8 cellular contexts compared by ENCODE assay signal in genomic region chr1:70355111-70355407, GRCh38. TPM values are rescaled to one million over a fixed set of nuclear protein-coding genes. Genes with fewer than 3 reads are reported as not detected.
DNase-seq lines count a peak whose midpoint lies in the region; ATAC-seq, FAIRE-seq and TF ChIP-seq lines count a peak whose summit lies in the region.

No MANE protein-coding gene starts in this region.

- H3K9ac ChIP-seq in IMR-90 (ENCODE audit: low read depth, low read length) (peak overlapping the region; percentile 76), keratinocyte (ENCODE audit: control insufficient read depth, extremely low read depth, insufficient read depth, low read length) (peak overlapping the region; percentile 98), stomach smooth muscle (ENCODE audit: low read length in 2 of 2) (peak overlapping the region; percentile 98)

- H3K27me3 ChIP-seq in IMR-90 (ENCODE audit: control insufficient read depth, insufficient read depth, low read length): no peaks in the 10 kb centered on the region
- no peaks in the 10 kb centered on the region for H3K27me3 ChIP-seq in keratinocyte (ENCODE audit: control insufficient read depth, extremely low read depth, insufficient read depth, low read length)
- no peaks in the 10 kb centered on the region for H3K27me3 ChIP-seq in stomach smooth muscle (ENCODE audit: control insufficient read depth in 1 of 2, insufficient read depth in 2 of 2, low read length in 2 of 2)

- peak overlapping the region; percentile 88 for H3K4ac ChIP-seq in IMR-90 (ENCODE audit: low read depth, low read length)

- H2AFZ ChIP-seq in IMR-90 (replicated peaks; ENCODE audit: low read length, poor library complexity): peak overlapping the region; percentile 98
- peak overlapping the region; percentile 93 for H2AFZ ChIP-seq in keratinocyte (ENCODE audit: control insufficient read depth, low read length)

- H3K36me3 ChIP-seq in IMR-90 (ENCODE audit: control insufficient read depth, insufficient read depth, low read length): no peaks in the 10 kb centered on the region
- peaks cover 0 to 2% of the 10 kb centered on the region in 2 experiments for H3K36me3 ChIP-seq in keratinocyte (ENCODE audit: control insufficient read depth in 2 of 2, extremely low read depth in 1 of 2, insufficient read depth in 2 of 2, low read length in 2 of 2)
- no peaks in the 10 kb centered on the region for H3K36me3 ChIP-seq in stomach smooth muscle (ENCODE audit: control insufficient read depth in 2 of 2, insufficient read depth in 2 of 2, low read length in 2 of 2)

- no peaks in the 10 kb centered on the region for H3K4me1 ChIP-seq in IMR-90 (ENCODE audit: control insufficient read depth, insufficient read depth, low read length)
- H3K4me1 ChIP-seq in keratinocyte (ENCODE audit: control insufficient read depth, extremely low read depth, insufficient read depth, low read length): peaks cover 20% of the 10 kb centered on the region
- H3K4me1 ChIP-seq in stomach smooth muscle (ENCODE audit: control insufficient read depth, insufficient read depth, low read length): peaks cover 13% of the 10 kb centered on the region

- peak overlapping the region; percentile 81 for H4K5ac ChIP-seq in IMR-90 (ENCODE audit: low read depth, low read length)

- H4K91ac ChIP-seq in IMR-90 (ENCODE audit: insufficient read depth, low read depth, low read length): peak overlapping the region; percentile 64

- H2BK15ac ChIP-seq in IMR-90 (ENCODE audit: low read depth, low read length): peak overlapping the region; percentile 3; the same call in 1 of the 3 replicates

- H3K18ac ChIP-seq in IMR-90 (ENCODE audit: low read depth, low read length): peak overlapping the region; percentile 56

- H3K9me3 ChIP-seq in IMR-90 (ENCODE audit: control insufficient read depth, insufficient read depth, low read length): no peaks in the 10 kb centered on the region
- H3K9me3 ChIP-seq in keratinocyte (ENCODE audit: control insufficient read depth, low read depth, low read length): no peaks in the 10 kb centered on the region
- no peaks in the 10 kb centered on the region for H3K9me3 ChIP-seq in stomach smooth muscle (ENCODE audit: control insufficient read depth in 2 of 2, low read length in 2 of 2)

- no peak for TF ChIP-seq RAD21 in IMR-90 (IDR thresholded peaks at IDR 0.05; ENCODE audit: low read length)

- H4K20me1 ChIP-seq in IMR-90 (ENCODE audit: insufficient read depth, low read length) (peaks cover 26% of the 10 kb centered on the region), keratinocyte (ENCODE audit: control insufficient read depth, extremely low read depth, insufficient read depth, low read length) (no peaks in the 10 kb centered on the region)

- no peaks in the 10 kb centered on the region for H3K9me3 Mint-ChIP-seq in activated naive CD8-positive, alpha-beta T cell treated with anti-CD3 and anti-CD28 coated beads, Interleukin-2, amount 10 ng/mL, durations not matched to agents 7 days and 5 days

- intact Hi-C loops in IMR-90 (cut with micrococcal nuclease) (no loop called here), sciatic nerve (cut with DNase I) (no loop called here)

- peak overlapping the region; percentile 97 for H3K27ac Mint-ChIP-seq in activated naive CD8-positive, alpha-beta T cell treated with anti-CD3 and anti-CD28 coated beads, Interleukin-2, amount 10 ng/mL, durations not matched to agents 7 days and 5 days

- TF ChIP-seq CTCF in IMR-90 (conservative IDR thresholded peaks at IDR 0.05; ENCODE audit: low read depth, low read length) (no peak), keratinocyte (optimal IDR thresholded peaks at IDR 0.05 in 1 of 3, IDR thresholded peaks at IDR 0.05 in 1 of 3, conservative IDR thresholded peaks at IDR 0.05 in 1 of 3; ENCODE audit: extremely low read depth in 1 of 3, insufficient read depth in 2 of 3, low read length in 3 of 3) (no peak)

- peaks cover 31% of the 10 kb centered on the region for H3K4me1 Mint-ChIP-seq in activated naive CD8-positive, alpha-beta T cell treated with anti-CD3 and anti-CD28 coated beads, Interleukin-2, amount 10 ng/mL, durations not matched to agents 7 days and 5 days

- peak overlapping the region; percentile 93 for H3K4me3 Mint-ChIP-seq in activated naive CD8-positive, alpha-beta T cell treated with anti-CD3 and anti-CD28 coated beads, Interleukin-2, amount 10 ng/mL, durations not matched to agents 7 days and 5 days

- no peaks in the 10 kb centered on the region for H3K9me1 ChIP-seq in IMR-90 (ENCODE audit: insufficient read depth, low read length)
- no peaks in the 10 kb centered on the region for H3K9me1 ChIP-seq in keratinocyte (ENCODE audit: control insufficient read depth, extremely low read depth, insufficient read depth, low read length)

- H2BK20ac ChIP-seq in IMR-90 (ENCODE audit: low read depth, low read length): no peak overlapping the region; the same call in 1 of the 2 replicates

- H3K79me2 ChIP-seq in keratinocyte (ENCODE audit: control insufficient read depth, insufficient read depth, low read length): peaks cover 43% of the 10 kb centered on the region

- peak overlapping the region; percentile 85 for H3K27ac ChIP-seq in IMR-90 (ENCODE audit: insufficient read depth, low read length)
- peak overlapping the region; percentile 97 for H3K27ac ChIP-seq in keratinocyte (ENCODE audit: control insufficient read depth, insufficient read depth, low read length)
- H3K27ac ChIP-seq in stomach smooth muscle (ENCODE audit: low read length): peak overlapping the region; percentile 95

- H3K23ac ChIP-seq in IMR-90 (ENCODE audit: low read depth, low read length): peak overlapping the region; percentile 57

- peak overlapping the region; percentile 33 for H2AK9ac ChIP-seq in IMR-90 (replicated peaks; ENCODE audit: low read depth, low read length, poor library complexity)

- DNase-seq in IMR-90: no peak
- no peak for DNase-seq in activated naive CD8-positive, alpha-beta T cell treated with anti-CD3 and anti-CD28 coated beads, Interleukin-2, amount 10 ng/mL, durations not matched to agents 7 days and 5 days
- DNase-seq in keratinocyte (ENCODE audit: low read depth, low spot score): no peak
- DNase-seq in NCI-H748 (lab: John Stamatoyannopoulos, UW; ENCODE audit: unreplicated experiment): no peak
- DNase-seq in iPS-NIHi7 (ENCODE audit: extremely low spot score): no peak
- DNase-seq in sciatic nerve (ENCODE audit: low spot score): no peak

- H3K14ac ChIP-seq in IMR-90 (replicated peaks; ENCODE audit: low read depth, low read length): peak overlapping the region; percentile 62

- no peak for ATAC-seq in IMR-90 (ENCODE audit: low read depth)
- no peak for ATAC-seq in activated naive CD8-positive, alpha-beta T cell treated with anti-CD3 and anti-CD28 coated beads, Interleukin-2, amount 10 ng/mL, durations not matched to agents 7 days and 5 days (ENCODE audit: low read depth)
- ATAC-seq in HG03097 (IDR thresholded peaks at IDR 0.05; ENCODE audit: low FRiP score, unreplicated experiment): no peak
- ATAC-seq in sciatic nerve: no peak

- no peak for TF ChIP-seq POLR2A in IMR-90 (IDR thresholded peaks at IDR 0.05; ENCODE audit: low read depth, low read length)

- H2BK5ac ChIP-seq in IMR-90 (ENCODE audit: low read depth, low read length, poor library complexity, severe bottlenecking): peak overlapping the region; percentile 83

- 69% methylated on average over 3 of the region's 6 CpGs; no CpG with 5 or more reads in 1 of the 2 experiments for WGBS in IMR-90 (ENCODE audit: extremely low coverage in 2 of 2, insufficient read length in 1 of 2), 2 experiments

- dilution Hi-C loops in IMR-90 (cut with HindIII; ENCODE audit: low sequenced_read_pairs, unreplicated experiment): no loop called here
- dilution Hi-C loops in keratinocyte (cut with MboI; ENCODE audit: extremely low pct_ligation_motif_present, low sequenced_read_pairs): no loop called here

- H3K27me3 Mint-ChIP-seq in activated naive CD8-positive, alpha-beta T cell treated with anti-CD3 and anti-CD28 coated beads, Interleukin-2, amount 10 ng/mL, durations not matched to agents 7 days and 5 days: no peaks in the 10 kb centered on the region

- peaks cover 16% of the 10 kb centered on the region for H3K36me3 Mint-ChIP-seq in activated naive CD8-positive, alpha-beta T cell treated with anti-CD3 and anti-CD28 coated beads, Interleukin-2, amount 10 ng/mL, durations not matched to agents 7 days and 5 days

- H3K4me2 ChIP-seq in IMR-90 (ENCODE audit: low read depth, low read length): peak overlapping the region; percentile 63
- H3K4me2 ChIP-seq in keratinocyte (ENCODE audit: control insufficient read depth, extremely low read depth, insufficient read depth, low read depth, low read length): peak overlapping the region; percentile 80

- H3K56ac ChIP-seq in IMR-90 (ENCODE audit: extremely low read depth, insufficient read depth, low read length): peak overlapping the region; percentile 60; the same call in 1 of the 2 replicates

- POLR2A ChIA-PET in IMR-90 (lab: Charles Lee; ENCODE audit: unreplicated experiment): interaction anchor here (0.6 to 0.7 kb wide), 2 partner anchors 26 to 219 kb away, joined by 3 read pairs; no protein-coding TSS in a partner anchor
- POLR2A ChIA-PET in activated naive CD8-positive, alpha-beta T cell treated with anti-CD3 and anti-CD28 coated beads, Interleukin-2, amount 10 ng/mL, durations not matched to agents 7 days and 5 days (lab: Charles Lee): interaction anchor here (0.6 to 3.3 kb wide), 7 partner anchors 8 to 149 kb away, joined by 3 to 64 read pairs (median 5); partner anchors contain the start of genes CTH, LRRC40 and SRSF11

- no TSS peak for BruUV-seq in IMR-90 (replicated peaks; lab: Mats Ljungman, UMichigan)

- H3K79me1 ChIP-seq in IMR-90 (ENCODE audit: low read depth in 1 of 2, low read length in 2 of 2): peaks cover 4 to 31% of the 10 kb centered on the region in 2 experiments; a peak in 3 of 4 replicates

- H2BK120ac ChIP-seq in IMR-90 (ENCODE audit: low read depth, low read length): peak overlapping the region; percentile 72

- in situ Hi-C loops in IMR-90 (cut with MboI; ENCODE audit: low sequenced_read_pairs): loop anchor here (5.0 kb wide), 1 partner anchor 57 kb away; the partner anchor contains the start of gene CTH

- no peak for FAIRE-seq in keratinocyte (lab: Jason Lieb, UNC)

- H3K4me3 ChIP-seq in IMR-90 (ENCODE audit: insufficient read depth, low read depth, low read length) (peak overlapping the region; percentile 78), keratinocyte (ENCODE audit: control insufficient read depth in 2 of 3, extremely low read depth in 1 of 3, insufficient read depth in 2 of 3, low read depth in 1 of 3, low read length in 3 of 3) (peak overlapping the region; percentile 77 to 95 (median 86)), stomach smooth muscle (ENCODE audit: low read length in 2 of 2) (peak overlapping the region; percentile 97 to 99)

- peak overlapping the region; percentile 65 to 94 for H4K8ac ChIP-seq in IMR-90 (ENCODE audit: low read depth in 2 of 2, low read length in 2 of 2)

- CTCF ChIA-PET in IMR-90 (lab: Yijun Ruan, JAX): no interaction called here

- H2AK5ac ChIP-seq in IMR-90 (ENCODE audit: low read depth, low read length): peak overlapping the region; percentile 45; the same call in 1 of the 2 replicates

RNA-seq across cellular contexts. Expression of gene ANKRD13C, which starts 0.5 kb away (rescaled TPM):
- total RNA-seq in IMR-90 (2012; rRNA removed): 10.9 and 18.9 TPM in 2 replicates
- polyA plus RNA-seq in IMR-90 (2012; rRNA removed): 8.3 and 8.5 TPM in 2 replicates
- 3.2 and 3.6 TPM in 2 replicates for polyA plus RNA-seq in IMR-90 (2012; cell fraction: cytosol; rRNA removed)
- 5.0 and 5.1 TPM in 2 replicates for polyA plus RNA-seq in IMR-90 (2012; cell fraction: nucleus; rRNA removed; ENCODE audit: low replicate concordance)
- 10 to 100 TPM; 25.9 to 28.1 TPM for total RNA-seq in activated naive CD8-positive, alpha-beta T cell treated with anti-CD3 and anti-CD28 coated beads, Interleukin-2, amount 10 ng/mL, durations not matched to agents 7 days and 5 days
- polyA plus RNA-seq in keratinocyte: 7.8 to 13.4 TPM (median 8.8 TPM) in 3 replicates
- polyA plus RNA-seq in keratinocyte (2011; ENCODE audit: low read depth): 10.0 TPM
- polyA plus RNA-seq in keratinocyte (2011; cell fraction: cytosol; rRNA removed): 7.9 and 11.8 TPM in 2 replicates
- 7.7 and 10.8 TPM in 2 replicates for polyA plus RNA-seq in keratinocyte (2011; cell fraction: nucleus; rRNA removed)
- 9.1 and 9.7 TPM in 2 replicates for polyA plus RNA-seq in keratinocyte (2012; ENCODE audit: low replicate concordance)
- polyA minus RNA-seq in keratinocyte: 2.0 to 10.2 TPM (median 5.7 TPM) in 3 replicates
- polyA minus RNA-seq in keratinocyte (2011; cell fraction: cytosol; rRNA and poly(A)+ RNA removed): 22.8 TPM
- 14.4 and 19.1 TPM in 2 replicates for polyA minus RNA-seq in keratinocyte (2011; cell fraction: nucleus; rRNA and poly(A)+ RNA removed)
- total RNA-seq in sciatic nerve: 33.2 TPM

RNA-seq across cellular contexts. Expression of gene CTH, which starts 56.0 kb away (rescaled TPM):
- total RNA-seq in IMR-90 (2012; rRNA removed) (2.5 and 2.7 TPM in 2 replicates), sciatic nerve (5.3 TPM)
- polyA plus RNA-seq in IMR-90 (2012; rRNA removed) (2.8 and 3.0 TPM in 2 replicates), keratinocyte (3.8 to 5.0 TPM (median 4.4 TPM) in 3 replicates)
- polyA plus RNA-seq in IMR-90 (2012; cell fraction: cytosol; rRNA removed): 1.2 and 1.4 TPM in 2 replicates
- 1.2 and 5.2 TPM in 2 replicates for polyA plus RNA-seq in IMR-90 (2012; cell fraction: nucleus; rRNA removed; ENCODE audit: low replicate concordance)
- total RNA-seq in activated naive CD8-positive, alpha-beta T cell treated with anti-CD3 and anti-CD28 coated beads, Interleukin-2, amount 10 ng/mL, durations not matched to agents 7 days and 5 days: 1 to 10 TPM; 2.3 to 2.7 TPM
- 3.0 TPM for polyA plus RNA-seq in keratinocyte (2011; ENCODE audit: low read depth)
- 2.8 and 6.1 TPM in 2 replicates for polyA plus RNA-seq in keratinocyte (2011; cell fraction: cytosol; rRNA removed)
- 4.8 and 6.3 TPM in 2 replicates for polyA plus RNA-seq in keratinocyte (2011; cell fraction: nucleus; rRNA removed)
- polyA plus RNA-seq in keratinocyte (2012; ENCODE audit: low replicate concordance): 2.9 and 7.3 TPM in 2 replicates
- 1.9 to 4.3 TPM (median 4.0 TPM) in 3 replicates for polyA minus RNA-seq in keratinocyte
- polyA minus RNA-seq in keratinocyte (2011; cell fraction: cytosol; rRNA and poly(A)+ RNA removed): 6.9 TPM
- 5.0 and 6.0 TPM in 2 replicates for polyA minus RNA-seq in keratinocyte (2011; cell fraction: nucleus; rRNA and poly(A)+ RNA removed)
